17 cellular contexts compared by ENCODE assay signal in the genomic region with DNA sequence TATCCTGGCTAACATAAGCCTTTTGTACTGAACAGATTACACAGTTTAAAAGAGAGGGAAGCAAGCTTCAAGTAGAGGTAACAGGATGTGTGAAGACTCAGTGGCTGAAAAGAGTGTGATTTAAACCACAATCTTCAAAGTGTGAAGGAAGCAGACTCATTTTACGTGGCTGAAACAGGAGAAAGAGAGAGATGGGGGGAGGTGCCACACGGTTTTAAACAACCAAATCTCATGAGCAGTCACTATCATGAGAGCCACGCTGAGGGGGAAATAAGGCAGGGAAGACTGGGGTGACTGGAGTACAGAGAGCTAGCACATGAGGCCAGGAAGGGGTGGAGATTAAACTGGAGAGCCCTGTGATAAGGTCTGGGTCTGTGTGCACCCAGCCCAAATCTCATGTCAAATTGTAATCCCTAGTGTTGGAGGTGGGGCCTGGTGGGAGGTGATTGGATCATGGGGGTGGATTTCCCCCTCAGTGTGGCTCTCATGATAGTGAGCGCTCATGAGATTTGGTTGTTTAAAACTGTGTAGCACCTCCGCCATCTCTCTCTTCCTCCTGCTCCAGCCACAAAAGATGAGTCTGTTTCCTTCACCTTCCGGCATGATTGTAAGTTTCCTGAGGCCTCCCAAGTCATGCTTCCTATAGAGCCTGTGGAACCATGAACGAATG.
DNase-seq lines count a peak whose midpoint lies in the region; ATAC-seq, FAIRE-seq and TF ChIP-seq lines count a peak whose summit lies in the region.
"Had no signal": no experiment of that assay in that cellular context is flagged by ENCODE, and none has a peak within 500 bp of the region (broad histone marks: within the 10 kb centered on the region; RNA-seq: fewer than 3 reads in every experiment).

No MANE protein-coding gene starts in this region.

- no peak for TF ChIP-seq POLR2A in H54 (IDR thresholded peaks at IDR 0.05; ENCODE audit: low read depth, low read length)

- FAIRE-seq in H54 (lab: Jason Lieb, UNC) = no peak
- FAIRE-seq: HepG2, RCC 7860, urothelium cell line had no signal

- peak overlapping the region; percentile 92 for H3K27ac Mint-ChIP-seq in activated CD8-positive, alpha-beta T cell treated with anti-CD3 and anti-CD28 coated beads, Interleukin-2, amount 10 ng/mL, durations not matched to agents 7 days and 5 days
- H3K27ac Mint-ChIP-seq in central memory CD8-positive, alpha-beta T cell (ENCODE audit: low read depth) = peak overlapping the region; percentile 53
- H3K27ac Mint-ChIP-seq in stimulated activated naive CD8-positive, alpha-beta T cell treated with anti-CD3 and anti-CD28 coated beads, Interleukin-15, amount 100 ng/mL, for 72 hours = peak overlapping the region; percentile 3 to 9

- CTCF ChIA-PET in activated CD8-positive, alpha-beta T cell treated with anti-CD3 and anti-CD28 coated beads, Interleukin-2, amount 10 ng/mL, durations not matched to agents 7 days and 5 days (lab: Charles Lee) = interaction anchor here (1.0 kb wide), 2 partner anchors 17 to 21 kb away, joined by 4 read pairs; no protein-coding TSS in a partner anchor

- H3K4me3 Mint-ChIP-seq in activated CD8-positive, alpha-beta T cell treated with anti-CD3 and anti-CD28 coated beads, Interleukin-2, amount 10 ng/mL, durations not matched to agents 7 days and 5 days = peak overlapping the region; percentile 39
- peak overlapping the region; percentile 57 for H3K4me3 Mint-ChIP-seq in central memory CD8-positive, alpha-beta T cell
- H3K4me3 Mint-ChIP-seq in stimulated activated naive CD8-positive, alpha-beta T cell treated with anti-CD3 and anti-CD28 coated beads, Interleukin-15, amount 100 ng/mL, for 72 hours = peak overlapping the region; percentile 47 to 64

- peak; percentile 10 to 34 (median 16) for DNase-seq in stimulated activated CD4-positive, alpha-beta T cell treated with anti-CD3 and anti-CD28 coated beads, Interleukin-12 subunit alpha, Interleukin-12 subunit beta, amount 100 ng/mL, for 48 hours (ENCODE audit: low read depth in 2 of 3, low spot score in 1 of 3)
- DNase-seq in stimulated activated CD4-positive, alpha-beta T cell treated with anti-CD3 and anti-CD28 coated beads, Interleukin-4, amount 100 ng/mL, for 4 hours = no peak
- DNase-seq in activated CD8-positive, alpha-beta T cell treated with anti-CD3 and anti-CD28 coated beads, Interleukin-2, amount 10 ng/mL, durations not matched to agents 7 days and 5 days = peak; percentile 78
- DNase-seq in central memory CD8-positive, alpha-beta T cell (ENCODE audit: low spot score in 2 of 2) = peak in 1 of 2 donors; percentile 53
- DNase-seq in stimulated activated naive CD8-positive, alpha-beta T cell treated with anti-CD3 and anti-CD28 coated beads, Interleukin-15, amount 100 ng/mL, for 72 hours = peak; percentile 41 to 64
- DNase-seq in NCI-H226 (no peak), H54 (ENCODE audit: insufficient read length, low spot score) (no peak), GM19240 (ENCODE audit: insufficient read length, low spot score) (no peak)
- DNase-seq: brain microvascular endothelial cell; DMS79 treated with DMSO at 0.1 percent for 48 hours; effector CD8-positive, alpha-beta T cell; mammary epithelial cell; NCI-H446 treated with DMSO at 0.1 percent for 48 hours; occipital lobe had no signal

- POLR2A ChIA-PET in activated CD8-positive, alpha-beta T cell treated with anti-CD3 and anti-CD28 coated beads, Interleukin-2, amount 10 ng/mL, durations not matched to agents 7 days and 5 days (lab: Charles Lee) = no interaction called here

- peaks cover 59% of the 10 kb centered on the region for H3K4me1 Mint-ChIP-seq in activated CD8-positive, alpha-beta T cell treated with anti-CD3 and anti-CD28 coated beads, Interleukin-2, amount 10 ng/mL, durations not matched to agents 7 days and 5 days (ENCODE audit: low read depth)
- H3K4me1 Mint-ChIP-seq in central memory CD8-positive, alpha-beta T cell = peaks cover 65% of the 10 kb centered on the region
- H3K4me1 Mint-ChIP-seq in stimulated activated naive CD8-positive, alpha-beta T cell treated with anti-CD3 and anti-CD28 coated beads, Interleukin-15, amount 100 ng/mL, for 72 hours = peaks cover 50% of the 10 kb centered on the region

- peaks cover 11% of the 10 kb centered on the region for H3K9me3 Mint-ChIP-seq in activated CD8-positive, alpha-beta T cell treated with anti-CD3 and anti-CD28 coated beads, Interleukin-2, amount 10 ng/mL, durations not matched to agents 7 days and 5 days (ENCODE audit: insufficient read depth)
- H3K9me3 Mint-ChIP-seq in central memory CD8-positive, alpha-beta T cell = no peaks in the 10 kb centered on the region
- H3K9me3 Mint-ChIP-seq in stimulated activated naive CD8-positive, alpha-beta T cell treated with anti-CD3 and anti-CD28 coated beads, Interleukin-15, amount 100 ng/mL, for 72 hours = no peaks in the 10 kb centered on the region

- peaks cover 3% of the 10 kb centered on the region for H3K27me3 Mint-ChIP-seq in activated CD8-positive, alpha-beta T cell treated with anti-CD3 and anti-CD28 coated beads, Interleukin-2, amount 10 ng/mL, durations not matched to agents 7 days and 5 days (ENCODE audit: low read depth)
- no peaks in the 10 kb centered on the region for H3K27me3 Mint-ChIP-seq in central memory CD8-positive, alpha-beta T cell
- H3K27me3 Mint-ChIP-seq in stimulated activated naive CD8-positive, alpha-beta T cell treated with anti-CD3 and anti-CD28 coated beads, Interleukin-15, amount 100 ng/mL, for 72 hours = no peaks in the 10 kb centered on the region

- peak; percentile 88 for ATAC-seq in activated CD8-positive, alpha-beta T cell treated with anti-CD3 and anti-CD28 coated beads, Interleukin-2, amount 10 ng/mL, durations not matched to agents 7 days and 5 days
- ATAC-seq in central memory CD8-positive, alpha-beta T cell (replicated peaks; ENCODE audit: extremely low read depth, poor library complexity, severe bottlenecking) = peak; percentile 76
- peak; percentile 96 for ATAC-seq in stimulated activated naive CD8-positive, alpha-beta T cell treated with anti-CD3 and anti-CD28 coated beads, Interleukin-15, amount 100 ng/mL, for 72 hours
- ATAC-seq: HepG2 had no signal

- H3K36me3 Mint-ChIP-seq in activated CD8-positive, alpha-beta T cell treated with anti-CD3 and anti-CD28 coated beads, Interleukin-2, amount 10 ng/mL, durations not matched to agents 7 days and 5 days (ENCODE audit: low read depth) = peaks cover 26% of the 10 kb centered on the region
- peaks cover 5% of the 10 kb centered on the region for H3K36me3 Mint-ChIP-seq in central memory CD8-positive, alpha-beta T cell (ENCODE audit: insufficient read depth)

Comparison
In these comparisons a context has a peak if more than half of its experiments do, and no peak if none do; other contexts are left out.
1. DNase-seq: peak in stimulated activated CD4-positive, alpha-beta T cell treated with anti-CD3 and anti-CD28 coated beads, Interleukin-12 subunit alpha, Interleukin-12 subunit beta, amount 100 ng/mL, for 48 hours (3 of 3), activated CD8-positive, alpha-beta T cell treated with anti-CD3 and anti-CD28 coated beads, Interleukin-2, amount 10 ng/mL, durations not matched to agents 7 days and 5 days (single experiment) and stimulated activated naive CD8-positive, alpha-beta T cell treated with anti-CD3 and anti-CD28 coated beads, Interleukin-15, amount 100 ng/mL, for 72 hours (2 of 2); none in stimulated activated CD4-positive, alpha-beta T cell treated with anti-CD3 and anti-CD28 coated beads, Interleukin-4, amount 100 ng/mL, for 4 hours (0 of 2), NCI-H226 (single experiment), H54 (single experiment) and GM19240 (single experiment).
2. H3K27ac Mint-ChIP-seq: peak in every context shown above with its lines; median percentile 92 in activated CD8-positive, alpha-beta T cell treated with anti-CD3 and anti-CD28 coated beads, Interleukin-2, amount 10 ng/mL, durations not matched to agents 7 days and 5 days; 53 in central memory CD8-positive, alpha-beta T cell; 6 in stimulated activated naive CD8-positive, alpha-beta T cell treated with anti-CD3 and anti-CD28 coated beads, Interleukin-15, amount 100 ng/mL, for 72 hours.
3. Peak in every context shown above with its lines, with median percentiles within 50 percentile points of each other: ATAC-seq and H3K4me3 Mint-ChIP-seq.